9 cellular contexts compared by ENCODE assay signal in the genomic region with DNA sequence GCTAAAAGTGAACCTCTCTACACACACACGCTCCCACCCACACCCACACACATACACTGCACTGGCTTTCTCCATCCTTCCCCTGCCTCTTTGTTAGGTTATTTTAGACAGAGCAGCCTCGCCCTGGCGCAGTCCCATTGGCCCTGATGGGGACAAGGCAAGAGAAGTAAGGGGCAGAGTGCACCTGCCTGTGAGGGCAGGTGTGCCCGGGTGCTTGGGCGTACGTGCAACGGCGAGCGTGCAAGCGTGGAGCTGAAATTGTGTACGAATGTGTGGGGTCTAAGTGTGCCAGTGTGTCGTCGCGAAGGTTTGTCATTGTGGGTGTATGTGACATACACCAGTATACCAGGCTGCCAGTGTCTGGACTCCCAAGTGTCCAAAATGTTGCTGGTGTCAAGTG. TPM values are rescaled to one million over a fixed set of nuclear protein-coding genes. Genes with fewer than 3 reads are reported as not detected.
A peak's percentile ranks its signal among the peaks of the same experiment; 100 is the strongest.
DNase-seq lines count a peak whose midpoint lies in the region; ATAC-seq and TF ChIP-seq lines count a peak whose summit lies in the region.
"Had no signal": no experiment of that assay in that cellular context is flagged by ENCODE, and none has a peak within 500 bp of the region (broad histone marks: within the 10 kb centered on the region; RNA-seq: fewer than 3 reads in every experiment).

No MANE protein-coding gene starts in this region.

- peaks cover 66% of the 10 kb centered on the region for H3K27me3 Mint-ChIP-seq in activated T-helper 2 cell treated with anti-CD3 and anti-CD28 coated beads, Interferon-gamma antibody, Interleukin-2, Interleukin-4, amounts not matched to agents 10 μg/mL and 5 μg/mL and 100 μg/mL, durations not matched to agents 14 hours and 24 hours and 36 hours (ENCODE audit: low read depth)

- H3K9me3 ChIP-seq in PC-3 (ENCODE audit: low read length) (no peaks in the 10 kb centered on the region), psoas muscle (no peaks in the 10 kb centered on the region)

- H3K27me3 ChIP-seq in PC-3 (ENCODE audit: low read length) (no peaks in the 10 kb centered on the region), psoas muscle (ENCODE audit: insufficient read depth in 3 of 3, low read length in 2 of 3) (peaks cover 0 to 67% (median 13%) of the 10 kb centered on the region in 3 donors)

- H3K9ac ChIP-seq in PC-3 (ENCODE audit: low read length) = peak overlapping the region; percentile 85

- 1 to 4% (median 3%) methylated on average over 14 of the region's 14 CpGs for WGBS in psoas muscle, 3 donors

- no peaks in the 10 kb centered on the region for H3K9me2 ChIP-seq in PC-3 (replicated peaks; ENCODE audit: low read length)

- peaks cover 3% of the 10 kb centered on the region for H3K36me3 Mint-ChIP-seq in activated T-helper 2 cell treated with anti-CD3 and anti-CD28 coated beads, Interferon-gamma antibody, Interleukin-2, Interleukin-4, amounts not matched to agents 10 μg/mL and 5 μg/mL and 100 μg/mL, durations not matched to agents 14 hours and 24 hours and 36 hours (ENCODE audit: low read depth)

- no peaks in the 10 kb centered on the region for H3K9me3 Mint-ChIP-seq in activated T-helper 2 cell treated with anti-CD3 and anti-CD28 coated beads, Interferon-gamma antibody, Interleukin-2, Interleukin-4, amounts not matched to agents 10 μg/mL and 5 μg/mL and 100 μg/mL, durations not matched to agents 14 hours and 24 hours and 36 hours

- peaks cover 31% of the 10 kb centered on the region for H3K4me1 ChIP-seq in PC-3 (ENCODE audit: insufficient read depth, low read length)
- peaks cover 8% of the 10 kb centered on the region for H3K4me1 ChIP-seq in psoas muscle

- H4K20me1 ChIP-seq in PC-3 (ENCODE audit: low read length) = peaks cover 8% of the 10 kb centered on the region; the same call in 1 of the 2 replicates

- H3F3A ChIP-seq in PC-3 (ENCODE audit: low read length, unreplicated experiment) = no peaks in the 10 kb centered on the region

- DNase-seq in GM13977 (ENCODE audit: low spot score) = peak; percentile 24
- DNase-seq in PC-3 = peak; percentile 33
- DNase-seq in germinal center (ENCODE audit: low spot score) = peak; percentile 1
- DNase-seq in psoas muscle = peak in 1 of 2 donors; percentile 47
- DNase-seq in omental fat pad (ENCODE audit: low spot score) = no peak
- DNase-seq in stimulated activated CD8-positive, alpha-beta memory T cell treated with anti-CD3 and anti-CD28 coated beads, Interleukin-4, amount 100 ng/mL, for 48 hours = no peak
- no peak for DNase-seq in activated T-helper 2 cell treated with anti-CD3 and anti-CD28 coated beads, Interferon-gamma antibody, Interleukin-2, Interleukin-4, amounts not matched to agents 10 μg/mL and 5 μg/mL and 100 μg/mL, durations not matched to agents 14 hours and 24 hours and 36 hours (ENCODE audit: low spot score)

- peak overlapping the region; percentile 37 for H2AFZ ChIP-seq in PC-3 (ENCODE audit: low read length)

- peak overlapping the region; percentile 13 for H3K27ac ChIP-seq in PC-3 (ENCODE audit: low read length)
- no peak overlapping the region for H3K27ac ChIP-seq in psoas muscle

- peak overlapping the region; percentile 99 for H3K4me2 ChIP-seq in PC-3 (ENCODE audit: low read length)

- TF ChIP-seq CTCF in GM13977 (IDR thresholded peaks at IDR 0.05; ENCODE audit: extremely low read depth, insufficient read depth, missing control alignments) (no peak), PC-3 (conservative IDR thresholded peaks at IDR 0.05; ENCODE audit: low read depth, low read length) (no peak), psoas muscle (IDR thresholded peaks at IDR 0.05) (no peak), omental fat pad (IDR thresholded peaks at IDR 0.05) (no peak)

- H3K4me1 Mint-ChIP-seq in activated T-helper 2 cell treated with anti-CD3 and anti-CD28 coated beads, Interferon-gamma antibody, Interleukin-2, Interleukin-4, amounts not matched to agents 10 μg/mL and 5 μg/mL and 100 μg/mL, durations not matched to agents 14 hours and 24 hours and 36 hours (ENCODE audit: low read depth) = no peaks in the 10 kb centered on the region

- H3K79me2 ChIP-seq in PC-3 (ENCODE audit: low read length) = peaks cover 52% of the 10 kb centered on the region

- H3K36me3 ChIP-seq in PC-3 (ENCODE audit: low read depth, low read length) = no peaks in the 10 kb centered on the region
- H3K36me3 ChIP-seq in psoas muscle (ENCODE audit: insufficient read depth in 1 of 2, low read depth in 1 of 2) = no peaks in the 10 kb centered on the region

- intact Hi-C loops in PC-3 (cut with micrococcal nuclease) = loop anchor here (5.0 kb wide), 1 partner anchor 269 kb away; no protein-coding TSS in a partner anchor
- intact Hi-C loops in psoas muscle (cut with DNase I) = no loop called here
- intact Hi-C loops in activated T-helper 2 cell treated with anti-CD3 and anti-CD28 coated beads, Interferon-gamma antibody, Interleukin-2, Interleukin-4, amounts not matched to agents 10 μg/mL and 5 μg/mL and 100 μg/mL, durations not matched to agents 14 hours and 24 hours and 36 hours (cut with micrococcal nuclease) = no loop called here

- CTCF ChIA-PET in PC-3 (lab: Charles Lee) = interaction anchor here (2.2 kb wide), 1 partner anchor 204 kb away, joined by 12 read pairs; no protein-coding TSS in a partner anchor

- H3K27ac Mint-ChIP-seq in activated T-helper 2 cell treated with anti-CD3 and anti-CD28 coated beads, Interferon-gamma antibody, Interleukin-2, Interleukin-4, amounts not matched to agents 10 μg/mL and 5 μg/mL and 100 μg/mL, durations not matched to agents 14 hours and 24 hours and 36 hours = no peak overlapping the region

- in situ Hi-C loops in GM13977 (cut with MboI; ENCODE audit: low pct_unique_long_range_greater_than_20kb, low sequenced_read_pairs, unreplicated experiment) = no loop called here

- no peak overlapping the region for H3K4me3 Mint-ChIP-seq in activated T-helper 2 cell treated with anti-CD3 and anti-CD28 coated beads, Interferon-gamma antibody, Interleukin-2, Interleukin-4, amounts not matched to agents 10 μg/mL and 5 μg/mL and 100 μg/mL, durations not matched to agents 14 hours and 24 hours and 36 hours (ENCODE audit: low read depth)

- BruUV-seq in PC-3 (replicated peaks; lab: Mats Ljungman, UMichigan) = TSS peak; percentile 78

- POLR2A ChIA-PET in PC-3 (lab: Charles Lee; ENCODE audit: unreplicated experiment) = interaction anchor here (0.5 to 3.4 kb wide), 3 partner anchors 116 to 395 kb away, joined by 3 to 21 read pairs (median 5); no protein-coding TSS in a partner anchor

- ATAC-seq in PC-3 (peak; percentile 14), psoas muscle (no peak), omental fat pad (ENCODE audit: low FRiP score) (no peak), GM21367 (IDR thresholded peaks at IDR 0.05; ENCODE audit: unreplicated experiment) (no peak)

- H3K4me3 ChIP-seq in PC-3 (ENCODE audit: low read length) (peak overlapping the region; percentile 91), psoas muscle (peak overlapping the region; percentile 62)

RNA-seq across cellular contexts. Expression of a gene that starts 0.5 kb away (rescaled TPM):
- total RNA-seq in PC-3 (2014; rRNA removed) = 35.4 and 41.3 TPM in 2 replicates
- 1 to 10 TPM in 1 of 4 donors, under 1 TPM in 3; 0.25 to 3.5 (median 0.62) TPM for total RNA-seq in psoas muscle
- 1 to 10 TPM in 1 of 3 donors, under 1 TPM in 2; 0.22 to 1.4 (median 0.28) TPM for polyA plus RNA-seq in psoas muscle
- total RNA-seq in omental fat pad = 1 to 10 TPM in 2 of 4 donors, under 1 TPM in 2; 0.48 to 4.4 (median 1.1) TPM
- not detected in 2 replicates for total RNA-seq in activated T-helper 2 cell treated with anti-CD3 and anti-CD28 coated beads, Interferon-gamma antibody, Interleukin-2, Interleukin-4, amounts not matched to agents 10 μg/mL and 5 μg/mL and 100 μg/mL, durations not matched to agents 14 hours and 24 hours and 36 hours
- total RNA-seq: osteocyte had no signal

Comparison
In these comparisons a context has a peak if more than half of its experiments do, and no peak if none do; other contexts are left out.
1. DNase-seq: peak in GM13977 (single experiment), PC-3 (single experiment) and germinal center (single experiment); none in omental fat pad (single experiment), stimulated activated CD8-positive, alpha-beta memory T cell treated with anti-CD3 and anti-CD28 coated beads, Interleukin-4, amount 100 ng/mL, for 48 hours (single experiment) and activated T-helper 2 cell treated with anti-CD3 and anti-CD28 coated beads, Interferon-gamma antibody, Interleukin-2, Interleukin-4, amounts not matched to agents 10 μg/mL and 5 μg/mL and 100 μg/mL, durations not matched to agents 14 hours and 24 hours and 36 hours (single experiment).